In genomic region chr18:36215577-36215976, GRCh38 we compare ENCODE assay signal across 25 cellular contexts. TPM values are rescaled to one million over a fixed set of nuclear protein-coding genes. Genes with fewer than 3 reads are reported as not detected.
"Had no signal": no experiment of that assay in that cellular context is flagged by ENCODE, and none has a peak within 500 bp of the region (broad histone marks: within the 10 kb centered on the region; RNA-seq: fewer than 3 reads in every experiment).

No MANE protein-coding gene starts in this region.

- H3K4me3 ChIP-seq: MG63 had no signal

- H3K9ac ChIP-seq: SK-N-SH had no signal

- H3K27ac ChIP-seq: RWPE1 had no signal

- H3K9me3 ChIP-seq: MG63, SK-N-SH had no signal

- H3K4me2 ChIP-seq: SK-N-SH had no signal

- ATAC-seq: Panc1, PC-3 had no signal

- H3K27me3 ChIP-seq: MG63 had no signal

- DNase-seq: Karpas-422; KG1; MG63; NCI-H1092; NCI-H1105 treated with DMSO at 0.1 percent for 48 hours; NCI-H1417 treated with DMSO at 0.1 percent for 48 hours; NCI-H146; NCI-H1694 treated with DMSO at 0.1 percent for 48 hours; NCI-H1930; NCI-H2081; NCI-H2107; NCI-H2227 treated with DMSO at 0.1 percent for 48 hours; NCI-H446; NCI-H510A; NCI-H524 treated with DMSO at 0.1 percent for 48 hours; NCI-H69; NCI-H774; NK-92 treated with Interleukin-12 subunit alpha and Interleukin-12 subunit beta, amount 100 ng/mL, for 24 hours; PC-3; SHP77; SK-N-SH; SW 1271 had no signal

RNA-seq across cellular contexts. Expression of gene MOCOS, which starts 28.3 kb away (rescaled TPM):
- total RNA-seq: OCI-LY7 had no signal
